Comparison of ENCODE assay signal across 8 cellular contexts in genomic region chr15:56732881-56733130, GRCh38. TPM values are rescaled to one million over a fixed set of nuclear protein-coding genes. Genes with fewer than 3 reads are reported as not detected.
A peak's percentile ranks its signal among the peaks of the same experiment; 100 is the strongest.
DNase-seq lines count a peak whose midpoint lies in the region; ATAC-seq, FAIRE-seq and TF ChIP-seq lines count a peak whose summit lies in the region.

No MANE protein-coding gene starts in this region.

- peak overlapping the region; percentile 74 to 95 for H3K4me3 ChIP-seq in duodenal mucosa (ENCODE audit: low read depth in 1 of 2, low read length in 2 of 2)

- no peak for TF ChIP-seq CTCF in nephron progenitor cell (IDR thresholded peaks at IDR 0.05)

- H3K27ac ChIP-seq in duodenal mucosa (ENCODE audit: low read depth, low read length): peak overlapping the region; percentile 85

- no peak for TF ChIP-seq POLR2A in GM12892 (IDR thresholded peaks at IDR 0.05; ENCODE audit: low read depth, low read length)

- peak overlapping the region; percentile 82 to 92 for H3K9ac ChIP-seq in duodenal mucosa (ENCODE audit: low read depth in 1 of 2, low read length in 2 of 2)

- H3K36me3 ChIP-seq in duodenal mucosa (ENCODE audit: control insufficient read depth in 1 of 2, insufficient read depth in 2 of 2, low read length in 2 of 2): no peaks in the 10 kb centered on the region

- DNase-seq in GM12892 (ENCODE audit: insufficient read length): no peak
- peak; percentile 51 for DNase-seq in NCI-H526 treated with DMSO at 0.1 percent for 48 hours (lab: John Stamatoyannopoulos, UW)
- DNase-seq in nephron progenitor cell: no peak
- DNase-seq in glomerular visceral epithelial cell (ENCODE audit: extremely low spot score): no peak
- no peak for DNase-seq in NCI-H748 (lab: John Stamatoyannopoulos, UW; ENCODE audit: unreplicated experiment)

- peaks cover 25% of the 10 kb centered on the region for H3K36me3 Mint-ChIP-seq in nephron progenitor cell (ENCODE audit: low read depth)

- no peaks in the 10 kb centered on the region for H3K27me3 ChIP-seq in duodenal mucosa (ENCODE audit: control insufficient read depth in 1 of 2, insufficient read depth in 2 of 2, low read length in 2 of 2)

- H3K9me3 Mint-ChIP-seq in nephron progenitor cell: peaks cover 28% of the 10 kb centered on the region

- H3K4me1 ChIP-seq in duodenal mucosa (ENCODE audit: control insufficient read depth in 1 of 2, insufficient read depth in 2 of 2, low read length in 2 of 2): peaks cover 18 to 32% of the 10 kb centered on the region in 2 donors

- H3K4me1 Mint-ChIP-seq in nephron progenitor cell: peaks cover 11% of the 10 kb centered on the region

- FAIRE-seq in GM12892 (lab: Jason Lieb, UNC): peak; percentile 30

- H3K9me3 ChIP-seq in duodenal mucosa (ENCODE audit: control insufficient read depth in 1 of 2, low read length in 2 of 2): no peaks in the 10 kb centered on the region

- H3K27me3 Mint-ChIP-seq in nephron progenitor cell (ENCODE audit: low read depth, poor library complexity): peaks cover 4% of the 10 kb centered on the region

- ATAC-seq in GM19455 (IDR thresholded peaks at IDR 0.05; ENCODE audit: unreplicated experiment) (no peak), HG03442 (IDR thresholded peaks at IDR 0.05; ENCODE audit: unreplicated experiment) (no peak)

- H3K4me3 Mint-ChIP-seq in nephron progenitor cell: peak overlapping the region; percentile 78

- H3K27ac Mint-ChIP-seq in nephron progenitor cell: peak overlapping the region; percentile 97

RNA-seq across cellular contexts. Expression of gene ZNF280D, which starts 0.5 kb away (rescaled TPM):
- 16.6 TPM for polyA plus RNA-seq in GM12892 (2012; ENCODE audit: missing spikeins)
